32 cellular contexts compared by ENCODE assay signal in the genomic region with DNA sequence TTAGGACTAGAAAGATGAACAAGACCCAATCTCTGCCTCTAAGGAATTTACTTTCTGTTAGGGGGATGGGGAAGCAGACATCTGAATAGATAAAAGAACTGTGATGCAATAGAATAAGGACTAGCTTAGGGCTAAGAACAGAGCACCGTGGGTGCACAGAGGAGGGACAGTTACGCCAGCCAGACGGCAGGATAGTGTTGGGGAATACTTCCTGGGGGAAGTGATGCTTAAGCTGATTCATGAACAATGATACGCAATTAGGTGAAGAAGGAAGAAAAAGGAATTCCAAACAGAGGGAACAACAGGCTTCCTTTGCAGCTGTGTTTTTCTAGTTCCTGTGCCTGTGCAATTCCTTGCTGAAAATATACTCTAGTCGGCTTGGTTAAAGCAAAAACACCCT.
DNase-seq lines count a peak whose midpoint lies in the region; ATAC-seq and TF ChIP-seq lines count a peak whose summit lies in the region.
"Had no signal": no experiment of that assay in that cellular context is flagged by ENCODE, and none has a peak within 500 bp of the region (broad histone marks: within the 10 kb centered on the region; RNA-seq: fewer than 3 reads in every experiment).

No MANE protein-coding gene starts in this region.

- TF ChIP-seq CTCF in right atrium auricular region (IDR thresholded peaks at IDR 0.05) = no peak
- no peak for TF ChIP-seq CTCF in heart right ventricle (IDR thresholded peaks at IDR 0.05)
- no peak for TF ChIP-seq CTCF in breast epithelium (IDR thresholded peaks at IDR 0.05)

- intact Hi-C loops in Right ventricle myocardium superior (cut with DNase I) (no loop called here), heart right ventricle (cut with DNase I) (no loop called here), breast epithelium (cut with DNase I; ENCODE audit: low total_unique reads) (no loop called here)

- H3K27ac Mint-ChIP-seq in activated T-cell treated with anti-CD3 and anti-CD28 coated beads, Interleukin-2, amount 50 U/mL, for 72 hours = no peak overlapping the region
- H3K27ac Mint-ChIP-seq: activated CD4-positive, alpha-beta T cell treated with anti-CD3 and anti-CD28 coated beads for 36 hours; activated CD8-positive, alpha-beta T cell treated with anti-CD3 and anti-CD28 coated beads, Interleukin-2, amount 10 ng/mL, durations not matched to agents 7 days and 5 days; activated naive CD4-positive, alpha-beta T cell treated with anti-CD3 and anti-CD28 coated beads, Interleukin-2, amount 50 U/mL, for 24 hours; activated T-helper 17 cell treated with anti-CD3 and anti-CD28 coated beads, Interleukin-2, amount 50 U/mL, for 72 hours; CD4-positive, alpha-beta memory T cell; immature natural killer cell; nephron; T-helper 2 cell treated with Interferon-gamma antibody and Interleukin-4, amounts not matched to agents 5 μg/mL and 100 μg/mL, for 36 hours had no signal

- no peak for TF ChIP-seq POLR2A in breast epithelium (IDR thresholded peaks at IDR 0.05)

- H3K4me3 ChIP-seq in right atrium auricular region = no peak overlapping the region
- no peak overlapping the region for H3K4me3 ChIP-seq in heart right ventricle
- H3K4me3 ChIP-seq in breast epithelium = no peak overlapping the region
- H3K4me3 ChIP-seq: colonic mucosa, HAP-1, pancreas, smooth muscle cell, testis had no signal

- no peaks in the 10 kb centered on the region for H3K27me3 Mint-ChIP-seq in activated T-cell treated with anti-CD3 and anti-CD28 coated beads, Interleukin-2, amount 50 U/mL, for 72 hours (ENCODE audit: low read depth)
- H3K27me3 Mint-ChIP-seq: activated CD4-positive, alpha-beta T cell treated with anti-CD3 and anti-CD28 coated beads for 36 hours; activated T-helper 17 cell treated with anti-CD3 and anti-CD28 coated beads, Interleukin-2, amount 50 U/mL, for 72 hours; CD4-positive, alpha-beta memory T cell had no signal

- H3K36me3 ChIP-seq in right atrium auricular region (no peaks in the 10 kb centered on the region), heart right ventricle (no peaks in the 10 kb centered on the region), breast epithelium (no peaks in the 10 kb centered on the region)
- H3K36me3 ChIP-seq: colonic mucosa, HAP-1, pancreas had no signal

- H3K4me3 Mint-ChIP-seq in activated T-cell treated with anti-CD3 and anti-CD28 coated beads, Interleukin-2, amount 50 U/mL, for 72 hours = no peak overlapping the region
- H3K4me3 Mint-ChIP-seq: activated CD4-positive, alpha-beta T cell treated with anti-CD3 and anti-CD28 coated beads for 36 hours; activated CD8-positive, alpha-beta T cell treated with anti-CD3 and anti-CD28 coated beads, Interleukin-2, amount 10 ng/mL, durations not matched to agents 7 days and 5 days; activated naive CD4-positive, alpha-beta T cell treated with anti-CD3 and anti-CD28 coated beads, Interleukin-2, amount 50 U/mL, for 24 hours; activated T-helper 17 cell treated with anti-CD3 and anti-CD28 coated beads, Interleukin-2, amount 50 U/mL, for 72 hours; CD4-positive, alpha-beta memory T cell; immature natural killer cell; nephron; T-helper 2 cell treated with Interferon-gamma antibody and Interleukin-4, amounts not matched to agents 5 μg/mL and 100 μg/mL, for 36 hours had no signal

- ATAC-seq in Right ventricle myocardium superior (ENCODE audit: poor library complexity) = peak; percentile 65
- peak in 5 of 8 donors; percentile 42 to 61 (median 49) for ATAC-seq in heart right ventricle
- no peak for ATAC-seq in GM18867 (IDR thresholded peaks at IDR 0.05; ENCODE audit: unreplicated experiment)
- ATAC-seq in activated T-cell treated with anti-CD3 and anti-CD28 coated beads, Interleukin-2, amount 50 U/mL, for 72 hours (replicated peaks in 1 of 2) = no peak
- ATAC-seq: activated CD4-positive, alpha-beta T cell treated with anti-CD3 and anti-CD28 coated beads for 36 hours; activated CD8-positive, alpha-beta T cell treated with anti-CD3 and anti-CD28 coated beads, Interleukin-2, amount 10 ng/mL, durations not matched to agents 7 days and 5 days; activated T-helper 17 cell treated with anti-CD3 and anti-CD28 coated beads, Interleukin-2, amount 50 U/mL, for 72 hours; pancreas had no signal

- no peaks in the 10 kb centered on the region for H3K4me1 Mint-ChIP-seq in activated T-cell treated with anti-CD3 and anti-CD28 coated beads, Interleukin-2, amount 50 U/mL, for 72 hours (ENCODE audit: low read depth)
- H3K4me1 Mint-ChIP-seq: activated CD4-positive, alpha-beta T cell treated with anti-CD3 and anti-CD28 coated beads for 36 hours; activated naive CD4-positive, alpha-beta T cell treated with anti-CD3 and anti-CD28 coated beads, Interleukin-2, amount 50 U/mL, for 24 hours; activated T-helper 17 cell treated with anti-CD3 and anti-CD28 coated beads, Interleukin-2, amount 50 U/mL, for 72 hours; CD4-positive, alpha-beta memory T cell; immature natural killer cell had no signal

- H3K9me3 ChIP-seq in right atrium auricular region (no peaks in the 10 kb centered on the region), heart right ventricle (peaks cover 0 to 3% (median 0%) of the 10 kb centered on the region in 11 donors), breast epithelium (no peaks in the 10 kb centered on the region)
- H3K9me3 ChIP-seq: colonic mucosa, HAP-1, pancreas, testis had no signal

- DNase-seq in Right ventricle myocardium superior (no peak), right atrium auricular region (ENCODE audit: low spot score) (no peak), SKM-1 (lab: John Stamatoyannopoulos, UW; ENCODE audit: unreplicated experiment) (peak; percentile 7), heart right ventricle (no peak), cerebellum (ENCODE audit: low spot score) (no peak), breast epithelium (ENCODE audit: low spot score in 2 of 2) (no peak)
- DNase-seq in activated T-cell treated with anti-CD3 and anti-CD28 coated beads, Interleukin-2, amount 50 U/mL, for 72 hours = no peak
- DNase-seq: activated CD4-positive, alpha-beta T cell treated with anti-CD3 and anti-CD28 coated beads for 36 hours; activated CD8-positive, alpha-beta T cell treated with anti-CD3 and anti-CD28 coated beads, Interleukin-2, amount 10 ng/mL, durations not matched to agents 7 days and 5 days; AML-193; amniotic stem cell; CD4-positive, alpha-beta memory T cell; colonic mucosa; effector CD8-positive, alpha-beta T cell; immature natural killer cell; left cardiac atrium; NCI-H1694; NCI-H774; pancreas; stimulated activated naive CD4-positive, alpha-beta T cell treated with Interleukin-2 at 50 U/mL for 16 hours; testis had no signal

- H3K27me3 ChIP-seq in right atrium auricular region (no peaks in the 10 kb centered on the region), heart right ventricle (no peaks in the 10 kb centered on the region), breast epithelium (no peaks in the 10 kb centered on the region)
- H3K27me3 ChIP-seq: colonic mucosa, pancreas, testis had no signal

- no peaks in the 10 kb centered on the region for H3K36me3 Mint-ChIP-seq in activated T-cell treated with anti-CD3 and anti-CD28 coated beads, Interleukin-2, amount 50 U/mL, for 72 hours (ENCODE audit: insufficient read depth in 2 of 2)
- H3K36me3 Mint-ChIP-seq: activated naive CD4-positive, alpha-beta T cell treated with anti-CD3 and anti-CD28 coated beads, Interleukin-2, amount 50 U/mL, for 24 hours; CD4-positive, alpha-beta memory T cell; immature natural killer cell had no signal

- peaks cover 0 to 10% of the 10 kb centered on the region in 2 donors for H3K9me3 Mint-ChIP-seq in activated T-cell treated with anti-CD3 and anti-CD28 coated beads, Interleukin-2, amount 50 U/mL, for 72 hours
- H3K9me3 Mint-ChIP-seq: nephron had no signal

- H3K27ac ChIP-seq in right atrium auricular region = no peak overlapping the region
- peak overlapping the region in 2 of 10 donors; percentile 41 to 67 for H3K27ac ChIP-seq in heart right ventricle
- H3K27ac ChIP-seq in breast epithelium = no peak overlapping the region
- H3K27ac ChIP-seq: colonic mucosa, epithelial cell of prostate, HL-60, KMS-11, pancreas, testis, VCaP had no signal

- WGBS in heart right ventricle, 2 donors = 48 to 49% methylated on average over 5 of the region's 5 CpGs

- H3K4me1 ChIP-seq in right atrium auricular region (no peaks in the 10 kb centered on the region), heart right ventricle (peaks cover 0 to 19% (median 0%) of the 10 kb centered on the region in 9 donors), breast epithelium (no peaks in the 10 kb centered on the region)
- H3K4me1 ChIP-seq: colonic mucosa, HAP-1, pancreas, testis had no signal

Comparison
In these comparisons a context has a peak if more than half of its experiments do, and no peak if none do; other contexts are left out.
1. ATAC-seq: peak in Right ventricle myocardium superior (single experiment) and heart right ventricle (5 of 8); none in GM18867 (single experiment) and activated T-cell treated with anti-CD3 and anti-CD28 coated beads, Interleukin-2, amount 50 U/mL, for 72 hours (0 of 2).